ENCODE assay signal across 10 cellular contexts in genomic region chr5:141051526-141051876, GRCh38. TPM values are rescaled to one million over a fixed set of nuclear protein-coding genes. Genes with fewer than 3 reads are reported as not detected.
DNase-seq lines count a peak whose midpoint lies in the region; ATAC-seq and TF ChIP-seq lines count a peak whose summit lies in the region.
"Had no signal": no experiment of that assay in that cellular context is flagged by ENCODE, and none has a peak within 500 bp of the region (broad histone marks: within the 10 kb centered on the region; RNA-seq: fewer than 3 reads in every experiment).

No MANE protein-coding gene starts in this region.

- POLR2A ChIA-PET in A673 (lab: Charles Lee; ENCODE audit: low non-redundant PET), result interaction anchor here (0.6 kb wide), 1 partner anchor 12 kb away, joined by 4 read pairs; no protein-coding TSS in a partner anchor

- no peaks in the 10 kb centered on the region for H3K9me3 Mint-ChIP-seq in endodermal cell
- H3K9me3 Mint-ChIP-seq: stimulated activated memory B cell treated with anti-CD40 and anti-IgM and Interleukin-4, amounts not matched to agents 10 μg/mL and 1 μg/mL and 100 μg/mL, for 72 hours had no signal

- H3K27me3 ChIP-seq in A673 (replicated peaks; ENCODE audit: insufficient read depth, low read depth, low read length, poor library complexity) (no peaks in the 10 kb centered on the region), HUES6 (ENCODE audit: control insufficient read depth, insufficient read depth, low read length) (peaks cover 48% of the 10 kb centered on the region), endodermal cell (ENCODE audit: control insufficient read depth, insufficient read depth, low read length, poor library complexity, severe bottlenecking) (peaks cover 35% of the 10 kb centered on the region), neural cell (ENCODE audit: insufficient read depth, low read depth, low read length) (no peaks in the 10 kb centered on the region)

- DNase-seq in A673 (ENCODE audit: low spot score) (peak; percentile 40), endodermal cell (peak; percentile 75), putamen (ENCODE audit: low spot score) (no peak), EL (no peak)
- no peak for DNase-seq in activated CD4-positive, alpha-beta T cell treated with anti-CD3 and anti-CD28 coated beads for 4 hours
- DNase-seq: NCI-H226 had no signal

- H3K9me2 ChIP-seq in neural cell (ENCODE audit: insufficient read depth, low read length), result no peaks in the 10 kb centered on the region

- no peak overlapping the region for H3K27ac ChIP-seq in A673 (ENCODE audit: low read depth, low read length, poor library complexity, severe bottlenecking)
- H3K27ac ChIP-seq in HUES6 (ENCODE audit: low read depth, low read length), result no peak overlapping the region
- H3K27ac ChIP-seq in endodermal cell (ENCODE audit: low read depth, low read length), result no peak overlapping the region
- no peak overlapping the region for H3K27ac ChIP-seq in neural cell (ENCODE audit: low read length)

- TF ChIP-seq RAD21 in neural cell (conservative IDR thresholded peaks at IDR 0.05), result no peak

- H3K79me2 ChIP-seq in neural cell (replicated peaks; ENCODE audit: insufficient read depth, low read length), result no peaks in the 10 kb centered on the region

- TF ChIP-seq CTCF in A673 (conservative IDR thresholded peaks at IDR 0.05; ENCODE audit: low read depth, low read length) (no peak), endodermal cell (conservative IDR thresholded peaks at IDR 0.05) (no peak), neural cell (IDR thresholded peaks at IDR 0.05; ENCODE audit: poor library complexity, severe bottlenecking) (no peak)

- H3K27me3 Mint-ChIP-seq in endodermal cell (ENCODE audit: insufficient read depth), result peaks cover 62% of the 10 kb centered on the region

- TF ChIP-seq EP300 in neural cell (conservative IDR thresholded peaks at IDR 0.05; ENCODE audit: poor library complexity, severe bottlenecking), result no peak

- intact Hi-C loops in A673 (cut with micrococcal nuclease; ENCODE audit: unreplicated experiment), result no loop called here

- no peak overlapping the region for H3K4me2 ChIP-seq in neural cell (ENCODE audit: low read length)

- peak overlapping the region; percentile 64 for H3K4me3 Mint-ChIP-seq in endodermal cell
- H3K4me3 Mint-ChIP-seq: stimulated activated memory B cell treated with anti-CD40 and anti-IgM and Interleukin-4, amounts not matched to agents 10 μg/mL and 1 μg/mL and 100 μg/mL, for 72 hours had no signal

- BruUV-seq in A673 (replicated peaks; lab: Mats Ljungman, UMichigan), result no TSS peak

- ATAC-seq in GM19452 (IDR thresholded peaks at IDR 0.05; ENCODE audit: unreplicated experiment), result no peak
- ATAC-seq: stimulated activated memory B cell treated with anti-CD40 and anti-IgM and Interleukin-4, amounts not matched to agents 10 μg/mL and 1 μg/mL and 100 μg/mL, for 72 hours had no signal

- H3K27ac Mint-ChIP-seq in endodermal cell, result no peak overlapping the region
- H3K27ac Mint-ChIP-seq: stimulated activated memory B cell treated with anti-CD40 and anti-IgM and Interleukin-4, amounts not matched to agents 10 μg/mL and 1 μg/mL and 100 μg/mL, for 72 hours had no signal

- H3K36me3 Mint-ChIP-seq in endodermal cell (ENCODE audit: low read depth), result no peaks in the 10 kb centered on the region
- H3K36me3 Mint-ChIP-seq: stimulated activated memory B cell treated with anti-CD40 and anti-IgM and Interleukin-4, amounts not matched to agents 10 μg/mL and 1 μg/mL and 100 μg/mL, for 72 hours had no signal

- H3K4me1 ChIP-seq in A673 (ENCODE audit: insufficient read depth, low read length, poor library complexity, severe bottlenecking) (no peaks in the 10 kb centered on the region), HUES6 (ENCODE audit: control insufficient read depth, insufficient read depth, low read length) (0 out of 2 replicates have a peak, but pooled peaks cover 8% of the 10 kb centered on the region), endodermal cell (ENCODE audit: control insufficient read depth, insufficient read depth, low read length) (no peaks in the 10 kb centered on the region)

- H3F3A ChIP-seq in neural cell (ENCODE audit: insufficient read depth, low read length, poor library complexity, severe bottlenecking), result no peaks in the 10 kb centered on the region

- no peaks in the 10 kb centered on the region for H3K36me3 ChIP-seq in A673 (ENCODE audit: insufficient read depth, low read length, poor library complexity, severe bottlenecking)
- no peaks in the 10 kb centered on the region for H3K36me3 ChIP-seq in HUES6 (ENCODE audit: control insufficient read depth, insufficient read depth, low read length)
- H3K36me3 ChIP-seq in endodermal cell (ENCODE audit: control insufficient read depth, insufficient read depth, low read length), result no peaks in the 10 kb centered on the region
- H3K36me3 ChIP-seq in neural cell (ENCODE audit: insufficient read depth, low read length), result no peaks in the 10 kb centered on the region

- no peak overlapping the region for H2AFZ ChIP-seq in neural cell (ENCODE audit: low read depth, low read length)

- CTCF ChIA-PET in A673 (lab: Charles Lee), result interaction anchor here (0.8 to 1.5 kb wide), 2 partner anchors 182 to 224 kb away, joined by 3 to 5 read pairs; partner anchors contain the start of gene PCDHA6

- H3K9me3 ChIP-seq in A673 (ENCODE audit: low read depth, low read length, poor library complexity, severe bottlenecking), result no peaks in the 10 kb centered on the region
- no peaks in the 10 kb centered on the region for H3K9me3 ChIP-seq in HUES6 (ENCODE audit: control insufficient read depth, insufficient read depth, low read depth, low read length)
- no peaks in the 10 kb centered on the region for H3K9me3 ChIP-seq in endodermal cell (ENCODE audit: control insufficient read depth, low read length)
- no peaks in the 10 kb centered on the region for H3K9me3 ChIP-seq in neural cell (ENCODE audit: low read length)

- H4K20me1 ChIP-seq in neural cell (ENCODE audit: insufficient read depth), result no peaks in the 10 kb centered on the region

- peaks cover 5% of the 10 kb centered on the region for H3K4me1 Mint-ChIP-seq in endodermal cell
- H3K4me1 Mint-ChIP-seq: stimulated activated memory B cell treated with anti-CD40 and anti-IgM and Interleukin-4, amounts not matched to agents 10 μg/mL and 1 μg/mL and 100 μg/mL, for 72 hours had no signal

- 12 to 13% methylated on average over 19 of the region's 19 CpGs for WGBS in endodermal cell (ENCODE audit: insufficient coverage in 1 of 2, insufficient read length in 1 of 2), 2 experiments

- peak overlapping the region; percentile 54 for H3K4me3 ChIP-seq in A673 (ENCODE audit: low read depth, low read length, poor library complexity, severe bottlenecking)
- H3K4me3 ChIP-seq in HUES6 (ENCODE audit: low read depth, low read length), result peak overlapping the region; percentile 73
- H3K4me3 ChIP-seq in endodermal cell (ENCODE audit: low read length), result peak overlapping the region; percentile 84
- peak overlapping the region; percentile 58 for H3K4me3 ChIP-seq in neural cell (ENCODE audit: low read length)

- H3K9ac ChIP-seq in HUES6 (ENCODE audit: low read length), result peak overlapping the region; percentile 40
- H3K9ac ChIP-seq in endodermal cell (ENCODE audit: extremely low read depth, low read length, poor library complexity, severe bottlenecking), result no peak overlapping the region
- H3K9ac ChIP-seq in neural cell (ENCODE audit: low read length), result no peak overlapping the region

TF ChIP-seq in neural cell, 6 proteins besides CTCF, POLR2A, EP300 and RAD21 (continues in another document):
- TF ChIP-seq POLR2AphosphoS5 (IDR thresholded peaks at IDR 0.05) (no peak), MXI1 (conservative IDR thresholded peaks at IDR 0.05; ENCODE audit: poor library complexity, severe bottlenecking) (no peak), TAF1 (IDR thresholded peaks at IDR 0.05; ENCODE audit: low read depth) (no peak), SMC3 (conservative IDR thresholded peaks at IDR 0.05; ENCODE audit: poor library complexity) (no peak), EZH2 (IDR thresholded peaks at IDR 0.05; ENCODE audit: borderline replicate concordance, insufficient read depth, low read length, poor library complexity, severe bottlenecking) (no peak)

RNA-seq across cellular contexts. Expression of gene PCDHB1, which starts 0.3 kb away (rescaled TPM):
- 0.04 and 0.06 TPM in 2 replicates for total RNA-seq in A673 (2021)
- under 1 TPM in 1 of 2 donors, not detected in 1; 0.04 TPM for total RNA-seq in endodermal cell
- polyA plus RNA-seq in endodermal cell (2013, experiment 1 of 2), result 0.04 TPM
- polyA plus RNA-seq in endodermal cell (2013, experiment 2 of 2), result not detected
- 0.10 TPM in 1 of 2 replicates, not detected in the other for polyA plus RNA-seq in neural cell
- 0.12 and 0.24 TPM in 2 replicates for polyA minus RNA-seq in neural cell

RNA-seq across cellular contexts. Expression of gene PCDHB2, which starts 42.9 kb away (rescaled TPM):
- total RNA-seq in A673 (2021) (31.3 and 35.0 TPM in 2 replicates), endodermal cell (10 to 100 TPM; 28.4 to 32.1 TPM)
- 29.2 TPM for polyA plus RNA-seq in endodermal cell (2013, experiment 1 of 2)
- polyA plus RNA-seq in endodermal cell (2013, experiment 2 of 2), result 28.6 TPM
- polyA plus RNA-seq in neural cell, result 103 and 105 TPM in 2 replicates
- polyA minus RNA-seq in neural cell, result 193 and 195 TPM in 2 replicates

RNA-seq across cellular contexts. Expression of gene PCDHB3, which starts 48.8 kb away (rescaled TPM):
- total RNA-seq in A673 (2021) (2.6 and 4.9 TPM in 2 replicates), endodermal cell (10 to 100 TPM in 1 of 2 donors, 1 to 10 TPM in 1; 4.3 to 17.7 TPM)
- 2.6 TPM for polyA plus RNA-seq in endodermal cell (2013, experiment 1 of 2)
- polyA plus RNA-seq in endodermal cell (2013, experiment 2 of 2), result 2.9 TPM
- 3.9 and 4.9 TPM in 2 replicates for polyA plus RNA-seq in neural cell
- polyA minus RNA-seq in neural cell, result 43.3 and 53.9 TPM in 2 replicates

Comparison
In these comparisons a context has a peak if more than half of its experiments do, and no peak if none do; other contexts are left out.
1. DNase-seq: peak in A673 (single experiment) and endodermal cell (single experiment); none in putamen (single experiment), activated CD4-positive, alpha-beta T cell treated with anti-CD3 and anti-CD28 coated beads for 4 hours (0 of 2) and EL (single experiment).
2. Peak in every context shown above with its lines, with median percentiles within 50 percentile points of each other: H3K4me3 ChIP-seq.